ENCODE assay signal across 8 cellular contexts in genomic region chr4:139082750-139083532, GRCh38.
A peak's percentile ranks its signal among the peaks of the same experiment; 100 is the strongest.
DNase-seq lines count a peak whose midpoint lies in the region; ATAC-seq, FAIRE-seq and TF ChIP-seq lines count a peak whose summit lies in the region.

No MANE protein-coding gene starts in this region.

- H3K36me3 ChIP-seq in adipocyte (ENCODE audit: control insufficient read depth, insufficient read depth, low read length, severe bottlenecking) (no peaks in the 10 kb centered on the region), ovary (no peaks in the 10 kb centered on the region), thyroid gland (no peaks in the 10 kb centered on the region)

- TF ChIP-seq EP300 in ovary (IDR thresholded peaks at IDR 0.05) = no peak

- peak; percentile 99 for FAIRE-seq in GM12891 (lab: Jason Lieb, UNC)

- H3K27me3 ChIP-seq in adipocyte (replicated peaks; ENCODE audit: control insufficient read depth, insufficient read depth, low read length) = no peaks in the 10 kb centered on the region
- H3K27me3 ChIP-seq in ovary = no peaks in the 10 kb centered on the region
- H3K27me3 ChIP-seq in thyroid gland = no peaks in the 10 kb centered on the region

- peak overlapping the region; percentile 98 for H3K4me3 ChIP-seq in adipocyte (ENCODE audit: low read length)
- peak overlapping the region; percentile 76 for H3K4me3 ChIP-seq in ovary
- peak overlapping the region; percentile 69 to 99 (median 70) for H3K4me3 ChIP-seq in thyroid gland (replicated peaks in 1 of 3)

- TF ChIP-seq POLR2A in GM12891 (IDR thresholded peaks at IDR 0.05; ENCODE audit: low read depth, low read length) (peak; percentile 48; the same call in 1 of the 2 replicates), ovary (IDR thresholded peaks at IDR 0.05) (peak; percentile 10), thyroid gland (IDR thresholded peaks at IDR 0.05) (peak in 1 of 2 donors; percentile 61)

- intact Hi-C loops in Right ventricle myocardium superior (cut with DNase I) = loop anchor here (5.0 kb wide), 3 partner anchors 46 to 214 kb away; partner anchors contain the start of gene ELF2
- intact Hi-C loops in ovary (cut with DNase I) = loop anchor here in 2 of 4 donors (5.0 to 10.0 kb wide), 3 partner anchors 48 to 222 kb away; partner anchors contain the start of genes ELF2 (in 1 of the 2), NAA15 (in 1 of the 2) and NDUFC1 (in 1 of the 2)
- intact Hi-C loops in thyroid gland (cut with DNase I) = loop anchor here (5.0 to 10.0 kb wide), 2 partner anchors 48 to 94 kb away; partner anchors contain the start of gene ELF2

- DNase-seq in GM12891 (ENCODE audit: insufficient read length, low spot score) = peak; percentile 68
- DNase-seq in NCI-H1417 treated with DMSO at 0.1 percent for 48 hours (lab: John Stamatoyannopoulos, UW) = peak; percentile 98
- peak; percentile 84 to 95 for DNase-seq in SW 1271 (lab: John Stamatoyannopoulos, UW)
- peak; percentile 99 for DNase-seq in adipocyte (ENCODE audit: low read depth)
- peak; percentile 97 for DNase-seq in Right ventricle myocardium superior
- peak; percentile 91 to 96 (median 94) for DNase-seq in ovary
- DNase-seq in thyroid gland = peak; percentile 97

- TF ChIP-seq CTCF in ovary (IDR thresholded peaks at IDR 0.05) (no peak), thyroid gland (IDR thresholded peaks at IDR 0.05) (no peak)

- H3K9ac ChIP-seq in adipocyte (ENCODE audit: low read length) = peak overlapping the region; percentile 95

- WGBS in ovary, 3 donors = 0% methylated on average over 33 of the region's 33 CpGs
- 0 to 2% methylated on average over 30 to 33 of the region's 33 CpGs for WGBS in thyroid gland, 2 donors

- H3K27ac ChIP-seq in ovary (peak overlapping the region; percentile 88 to 92), thyroid gland (peak overlapping the region; percentile 81 to 93 (median 90))

- H3K9me3 ChIP-seq in adipocyte (ENCODE audit: control insufficient read depth, low read length) = no peaks in the 10 kb centered on the region
- no peaks in the 10 kb centered on the region for H3K9me3 ChIP-seq in ovary
- no peaks in the 10 kb centered on the region for H3K9me3 ChIP-seq in thyroid gland

- peaks cover 30% of the 10 kb centered on the region for H3K4me1 ChIP-seq in adipocyte (ENCODE audit: control insufficient read depth, insufficient read depth, low read length)
- H3K4me1 ChIP-seq in ovary (ENCODE audit: insufficient read depth) = peaks cover 1% of the 10 kb centered on the region
- peaks cover 11 to 21% of the 10 kb centered on the region in 2 donors for H3K4me1 ChIP-seq in thyroid gland

- ATAC-seq in HG02798 (IDR thresholded peaks at IDR 0.05; ENCODE audit: poor library complexity, unreplicated experiment) (peak; percentile 88), Right ventricle myocardium superior (ENCODE audit: poor library complexity) (peak; percentile 90)

TF ChIP-seq in GM12891, 5 proteins besides CTCF, POLR2A, EP300 and RAD21:
- TF ChIP-seq POLR2AphosphoS5 (IDR thresholded peaks at IDR 0.05; ENCODE audit: low read depth, low read length) (peak; percentile 81), POU2F2 (IDR thresholded peaks at IDR 0.05; ENCODE audit: low read depth, low read length) (peak; percentile 66), TAF1 (IDR thresholded peaks at IDR 0.05; ENCODE audit: low read depth, low read length) (peak; percentile 29; the same call in 1 of the 2 replicates), SPI1 (IDR thresholded peaks at IDR 0.05; ENCODE audit: low read depth, low read length) (peak; percentile 70), PAX5 (IDR thresholded peaks at IDR 0.05; ENCODE audit: insufficient read depth, low read length, severe bottlenecking) (no peak)
TF ChIP-seq in GM12891: peak in this region for 4.

Comparison
In these comparisons a context has a peak if more than half of its experiments do, and no peak if none do; other contexts are left out.
1. Peak in every context shown above with its lines: DNase-seq, ATAC-seq, H3K4me3 ChIP-seq and H3K27ac ChIP-seq.